1 cellular context compared by ENCODE assay signal in genomic region chr11:93099811-93100210, GRCh38.
TF ChIP-seq lines count a peak whose summit lies in the region.

No MANE protein-coding gene starts in this region.

TF ChIP-seq in IMR-90, 13 proteins besides CTCF, POLR2A, EP300 and RAD21:
- TF ChIP-seq NFE2L2 (IDR thresholded peaks at IDR 0.05; ENCODE audit: low read depth, low read length) = no peak
- no peak for TF ChIP-seq MAZ (IDR thresholded peaks at IDR 0.05; ENCODE audit: borderline replicate concordance, low read depth, low read length)
- TF ChIP-seq CEBPB (IDR thresholded peaks at IDR 0.05; ENCODE audit: low read depth, low read length) = peak; percentile 38; the same call in 1 of the 2 replicates
- TF ChIP-seq USF2 (IDR thresholded peaks at IDR 0.05; ENCODE audit: low read depth, low read length) = no peak
